Comparison of ENCODE assay signal across 8 cellular contexts in the genomic region with DNA sequence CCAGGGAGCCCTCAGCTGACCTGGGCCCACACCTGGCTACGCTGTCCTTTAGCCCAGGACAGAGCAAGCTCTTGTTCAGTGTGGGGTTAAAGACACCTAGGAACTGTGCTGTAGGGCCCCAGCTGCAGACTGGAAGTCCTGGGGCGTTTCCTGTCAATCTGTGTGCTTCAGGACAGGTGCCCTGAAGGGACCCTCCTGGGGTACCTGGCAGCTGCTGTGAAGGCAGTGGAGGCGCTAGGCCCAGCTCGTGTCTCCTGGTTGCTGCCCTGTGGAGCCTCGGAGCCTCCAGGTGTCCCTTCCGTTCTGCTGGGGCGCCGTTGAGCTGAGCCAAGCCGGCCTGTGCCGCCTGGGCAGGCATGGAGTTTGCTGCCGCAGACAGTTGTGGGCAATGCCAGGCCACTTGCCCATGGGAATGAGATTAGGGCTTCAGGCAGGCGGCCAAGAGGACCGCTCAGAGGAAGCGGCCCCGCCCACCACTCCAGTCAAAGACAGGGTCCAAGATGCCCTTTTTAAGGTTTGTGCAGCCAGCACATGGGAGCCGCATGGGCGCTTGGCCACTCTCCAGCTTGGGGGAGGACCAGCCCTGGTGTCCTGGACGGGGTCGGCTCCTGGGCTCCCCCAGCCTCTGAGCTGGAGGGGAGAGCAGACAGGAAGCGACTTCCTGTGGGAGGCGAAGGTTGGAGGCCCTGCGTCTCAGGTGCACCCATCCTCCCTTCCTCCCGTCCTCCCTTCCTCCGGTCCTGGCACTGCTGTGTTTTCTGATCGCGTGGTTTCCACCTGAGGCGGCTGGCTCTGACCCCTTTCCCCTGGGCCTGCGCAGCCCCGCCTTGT. TPM values are rescaled to one million over a fixed set of nuclear protein-coding genes. Genes with fewer than 3 reads are reported as not detected.
DNase-seq lines count a peak whose midpoint lies in the region; ATAC-seq lines count a peak whose summit lies in the region.

No MANE protein-coding gene starts in this region.

- peaks cover 59% of the 10 kb centered on the region for H3K79me2 ChIP-seq in Karpas-422 (ENCODE audit: low read length)

- no peak overlapping the region for H2AFZ ChIP-seq in Karpas-422 (ENCODE audit: low read length)

- peak overlapping the region; percentile 85 to 99 (median 96); a peak in 21 of 22 replicates for H3K4me2 ChIP-seq in BLaER1 treated with 17β-estradiol and CSF1 and Interleukin-3, amounts not matched to agents 10 nM and 100 nM
- H3K4me2 ChIP-seq in Karpas-422 (ENCODE audit: low read depth, low read length, poor library complexity, severe bottlenecking), result no peak overlapping the region

- peaks cover 30 to 37% (median 34%) of the 10 kb centered on the region in 10 experiments for H3K4me1 ChIP-seq in BLaER1 treated with 17β-estradiol and CSF1 and Interleukin-3, amounts not matched to agents 10 nM and 100 nM
- H3K4me1 ChIP-seq in duodenal mucosa (ENCODE audit: control insufficient read depth in 1 of 2, insufficient read depth in 2 of 2, low read length in 2 of 2) (peaks cover 35 to 53% of the 10 kb centered on the region in 2 donors), muscle layer of duodenum (ENCODE audit: control insufficient read depth in 1 of 2, insufficient read depth in 2 of 2, low read length in 2 of 2) (peaks cover 21 to 67% of the 10 kb centered on the region in 2 donors), Karpas-422 (ENCODE audit: low read length) (peaks cover 13% of the 10 kb centered on the region)

- H3K9ac ChIP-seq in BLaER1 treated with 17β-estradiol and CSF1 and Interleukin-3, amounts not matched to agents 10 nM and 100 nM, result peak overlapping the region; percentile 18 to 99 (median 96); a peak in 18 of 22 replicates
- H3K9ac ChIP-seq in duodenal mucosa (ENCODE audit: low read depth in 1 of 2, low read length in 2 of 2), result peak overlapping the region in 1 of 2 donors; percentile 16
- no peak overlapping the region for H3K9ac ChIP-seq in Karpas-422 (ENCODE audit: low read length)

- H3K27ac ChIP-seq in BLaER1 treated with 17β-estradiol and CSF1 and Interleukin-3, amounts not matched to agents 10 nM and 100 nM, result peak overlapping the region in 2 of 11 experiments; percentile 16 to 29; a peak in 3 of 22 replicates
- H3K27ac ChIP-seq in duodenal mucosa (ENCODE audit: low read depth, low read length), result no peak overlapping the region
- H3K27ac ChIP-seq in muscle layer of duodenum (ENCODE audit: low read length), result peak overlapping the region; percentile 23
- H3K27ac ChIP-seq in Karpas-422 (ENCODE audit: low read length), result no peak overlapping the region

- no peaks in the 10 kb centered on the region for H3K9me2 ChIP-seq in Karpas-422 (replicated peaks; ENCODE audit: insufficient read depth, low read length)

- DNase-seq in NCI-H2196 (lab: John Stamatoyannopoulos, UW; ENCODE audit: unreplicated experiment), result peak; percentile 81
- DNase-seq in cerebellum (ENCODE audit: low spot score), result no peak
- DNase-seq in Karpas-422, result no peak
- DNase-seq in superior temporal gyrus (ENCODE audit: extremely low spot score), result no peak

- no peaks in the 10 kb centered on the region for H3K27me3 ChIP-seq in BLaER1 treated with 17β-estradiol and CSF1 and Interleukin-3, amounts not matched to agents 10 nM and 100 nM
- no peaks in the 10 kb centered on the region for H3K27me3 ChIP-seq in duodenal mucosa (ENCODE audit: control insufficient read depth in 1 of 2, insufficient read depth in 2 of 2, low read length in 2 of 2)
- no peaks in the 10 kb centered on the region for H3K27me3 ChIP-seq in muscle layer of duodenum (ENCODE audit: low read depth, low read length)
- H3K27me3 ChIP-seq in Karpas-422 (ENCODE audit: low read length), result no peaks in the 10 kb centered on the region

- no peak for ATAC-seq in HG03045 (IDR thresholded peaks at IDR 0.05; ENCODE audit: unreplicated experiment)

- peak overlapping the region in 4 of 10 experiments; percentile 31 to 99 (median 99); a peak in 5 of 20 replicates for H3K4me3 ChIP-seq in BLaER1 treated with 17β-estradiol and CSF1 and Interleukin-3, amounts not matched to agents 10 nM and 100 nM
- H3K4me3 ChIP-seq in duodenal mucosa (ENCODE audit: low read depth in 1 of 2, low read length in 2 of 2), result peak overlapping the region; percentile 60 to 66
- peak overlapping the region; percentile 39 to 90 for H3K4me3 ChIP-seq in muscle layer of duodenum (ENCODE audit: low read depth in 1 of 2, low read length in 2 of 2)
- H3K4me3 ChIP-seq in Karpas-422 (ENCODE audit: low read length), result no peak overlapping the region

- H4K20me1 ChIP-seq in BLaER1 treated with 17β-estradiol and CSF1 and Interleukin-3, amounts not matched to agents 10 nM and 100 nM, result peaks cover 84 to 89% (median 85%) of the 10 kb centered on the region in 11 experiments
- peaks cover 75% of the 10 kb centered on the region for H4K20me1 ChIP-seq in Karpas-422 (ENCODE audit: insufficient read depth, low read depth, low read length)

- H3K9me3 ChIP-seq in BLaER1 treated with 17β-estradiol and CSF1 and Interleukin-3, amounts not matched to agents 10 nM and 100 nM (replicated peaks in 1 of 11), result peaks cover 0 to 3% (median 0%) of the 10 kb centered on the region in 11 experiments; a peak in 2 of 22 replicates
- H3K9me3 ChIP-seq in duodenal mucosa (ENCODE audit: control insufficient read depth in 1 of 2, low read length in 2 of 2) (no peaks in the 10 kb centered on the region), muscle layer of duodenum (ENCODE audit: control insufficient read depth in 1 of 2, low read length in 2 of 2) (no peaks in the 10 kb centered on the region), Karpas-422 (ENCODE audit: low read length) (no peaks in the 10 kb centered on the region)

- H3K36me3 ChIP-seq in BLaER1 treated with 17β-estradiol and CSF1 and Interleukin-3, amounts not matched to agents 10 nM and 100 nM, result peaks cover 69 to 84% (median 83%) of the 10 kb centered on the region in 11 experiments
- H3K36me3 ChIP-seq in duodenal mucosa (ENCODE audit: control insufficient read depth in 1 of 2, insufficient read depth in 2 of 2, low read length in 2 of 2), result peaks cover 23 to 44% of the 10 kb centered on the region in 2 donors
- H3K36me3 ChIP-seq in muscle layer of duodenum (ENCODE audit: control insufficient read depth in 1 of 2, insufficient read depth in 2 of 2, low read length in 2 of 2), result peaks cover 17 to 34% of the 10 kb centered on the region in 2 donors
- peaks cover 61% of the 10 kb centered on the region for H3K36me3 ChIP-seq in Karpas-422 (ENCODE audit: insufficient read depth, low read length)

RNA-seq across cellular contexts. Expression of gene PTBP1, which starts 4.0 kb away (rescaled TPM):
- total RNA-seq in cerebellum, result 60.0 TPM
- 170 and 172 TPM in 2 replicates for total RNA-seq in Karpas-422 (2014; rRNA removed; shearing (Covaris generic); ENCODE audit: low replicate concordance)

RNA-seq across cellular contexts. Expression of gene PLPPR3, which starts 20.5 kb away (rescaled TPM):
- 58.1 TPM for total RNA-seq in cerebellum
- not detected in 2 replicates for total RNA-seq in Karpas-422 (2014; rRNA removed; shearing (Covaris generic); ENCODE audit: low replicate concordance)

RNA-seq across cellular contexts. Expression of gene AZU1, which starts 26.4 kb away (rescaled TPM):
- 0.91 TPM for total RNA-seq in cerebellum
- not detected in 2 replicates for total RNA-seq in Karpas-422 (2014; rRNA removed; shearing (Covaris generic); ENCODE audit: low replicate concordance)

RNA-seq across cellular contexts. Expression of gene PRTN3, which starts 39.6 kb away (rescaled TPM):
- total RNA-seq in cerebellum, result 0.82 TPM
- total RNA-seq in Karpas-422 (2014; rRNA removed; shearing (Covaris generic); ENCODE audit: low replicate concordance), result not detected in 2 replicates

RNA-seq across cellular contexts. Expression of gene MISP, which starts 50.3 kb away (rescaled TPM):
- 0.18 TPM for total RNA-seq in cerebellum
- total RNA-seq in Karpas-422 (2014; rRNA removed; shearing (Covaris generic); ENCODE audit: low replicate concordance), result not detected in 2 replicates

Comparison
In these comparisons a context has a peak if more than half of its experiments do, and no peak if none do; other contexts are left out.
1. RNA of gene PLPPR3, which starts 20.5 kb away (total RNA-seq): 58.1 TPM in cerebellum (single experiment); not detected in Karpas-422; every median in the first group is over 10 times any median in the second.